ENCODE assay signal across 1 cellular context in genomic region chr20:20017001-20017851, GRCh38.
A peak's percentile ranks its signal among the peaks of the same experiment; 100 is the strongest.
TF ChIP-seq lines count a peak whose summit lies in the region.

A gene with protein sequence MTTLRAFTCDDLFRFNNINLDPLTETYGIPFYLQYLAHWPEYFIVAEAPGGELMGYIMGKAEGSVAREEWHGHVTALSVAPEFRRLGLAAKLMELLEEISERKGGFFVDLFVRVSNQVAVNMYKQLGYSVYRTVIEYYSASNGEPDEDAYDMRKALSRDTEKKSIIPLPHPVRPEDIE (plus strand): TSS chr20:20017362. CDS start chr20:20017397, 35 bp downstream.

TF ChIP-seq in HepG2, 621 proteins besides CTCF, POLR2A, EP300 and RAD21 (continued from another document):
- TF ChIP-seq ARID3A (IDR thresholded peaks at IDR 0.05; ENCODE audit: low read depth, low read length): peak; percentile 56; the same call in 1 of the 2 replicates
- peak; percentile 93 for TF ChIP-seq NR1H2 (CRISPR knock-in tag; IDR thresholded peaks at IDR 0.05; ENCODE audit: borderline replicate concordance, low read depth)
- TF ChIP-seq SNAPC2 (CRISPR knock-in tag; IDR thresholded peaks at IDR 0.05): peak; percentile 92
- peak; percentile 65; the same call in 1 of the 2 replicates for TF ChIP-seq ZNF296 (CRISPR knock-in tag; conservative IDR thresholded peaks at IDR 0.05)
- peak; percentile 93 to 95; a peak in 3 of 4 replicates for TF ChIP-seq KLF16 (CRISPR knock-in tag; IDR thresholded peaks at IDR 0.05)
- TF ChIP-seq ATAD3A (CRISPR knock-in tag; IDR thresholded peaks at IDR 0.05): peak; percentile 77; the same call in 1 of the 2 replicates
TF ChIP-seq in HepG2: peak in this region for 461.
